22 cellular contexts compared by ENCODE assay signal in the genomic region with DNA sequence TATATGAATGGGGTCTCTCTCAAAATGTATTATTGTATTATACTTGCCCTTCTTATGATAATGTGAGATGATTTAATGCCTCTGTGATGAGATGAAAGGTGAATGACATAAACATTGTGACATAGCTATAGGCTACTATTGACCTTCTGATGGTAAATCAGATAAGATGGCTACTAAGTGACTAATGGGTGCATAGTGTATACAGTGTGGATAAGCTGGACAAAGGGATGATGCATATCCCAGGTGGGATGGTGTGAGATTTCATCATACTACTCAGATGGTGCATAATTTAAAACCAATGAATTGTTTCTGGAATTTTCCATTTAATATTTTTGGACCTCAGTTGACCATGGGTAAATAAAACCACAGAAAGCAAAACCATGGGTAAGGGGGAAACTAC.
DNase-seq lines count a peak whose midpoint lies in the region; FAIRE-seq and TF ChIP-seq lines count a peak whose summit lies in the region.
"Had no signal": no experiment of that assay in that cellular context is flagged by ENCODE, and none has a peak within 500 bp of the region (broad histone marks: within the 10 kb centered on the region; RNA-seq: fewer than 3 reads in every experiment).

No MANE protein-coding gene starts in this region.

- H3K36me3 ChIP-seq in brain microvascular endothelial cell (replicated peaks): no peaks in the 10 kb centered on the region
- H3K36me3 ChIP-seq in kidney epithelial cell (ENCODE audit: control insufficient read depth, insufficient read depth, low read length): no peaks in the 10 kb centered on the region
- H3K36me3 ChIP-seq: gastrocnemius medialis, Peyer's patch, tibial nerve had no signal

- in situ Hi-C loops in brain microvascular endothelial cell (cut with HindIII; ENCODE audit: low pct_ligation_motif_present, low sequenced_read_pairs): no loop called here

- TF ChIP-seq POLR2A in GM12891 (IDR thresholded peaks at IDR 0.05; ENCODE audit: low read depth, low read length): no peak

- no peak for FAIRE-seq in GM12891 (lab: Jason Lieb, UNC)
- FAIRE-seq: GM19239, H1 had no signal

- H3K4me3 ChIP-seq in brain microvascular endothelial cell (ENCODE audit: low read depth, low read length) (no peak overlapping the region), kidney epithelial cell (ENCODE audit: low read depth, low read length) (no peak overlapping the region)
- H3K4me3 ChIP-seq: gastrocnemius medialis, Peyer's patch, tibial nerve had no signal

- no peak for TF ChIP-seq CTCF in brain microvascular endothelial cell (IDR thresholded peaks at IDR 0.05; ENCODE audit: low read depth, low read length, missing control alignments)
- no peak for TF ChIP-seq CTCF in kidney epithelial cell (IDR thresholded peaks at IDR 0.05; ENCODE audit: insufficient read depth, low read length, poor library complexity, severe bottlenecking)

- no peak overlapping the region for H3K27ac ChIP-seq in brain microvascular endothelial cell
- H3K27ac ChIP-seq: gastrocnemius medialis, HL-60, KMS-11, Peyer's patch, tibial nerve had no signal

- DNase-seq in Daoy (ENCODE audit: low read depth) (peak; percentile 3), M059J (ENCODE audit: low read depth) (peak; percentile 51), brain microvascular endothelial cell (peak; percentile 31), kidney epithelial cell (ENCODE audit: low read depth) (peak; percentile 9), globus pallidus (ENCODE audit: low spot score) (no peak), D341Med (ENCODE audit: low spot score) (no peak), NCI-H2107 (lab: John Stamatoyannopoulos, UW) (no peak), GM12891 (ENCODE audit: insufficient read length, low spot score) (no peak)
- DNase-seq: activated CD4-positive, alpha-beta T cell treated with anti-CD3 and anti-CD28 coated beads, Interleukin-2, amount 10 ng/mL, durations not matched to agents 7 days and 5 days; activated CD8-positive, alpha-beta memory T cell treated with anti-CD3 and anti-CD28 coated beads, Interleukin-2, amount 50 U/mL, for 48 hours; activated effector memory CD4-positive, alpha-beta T cell treated with anti-CD3 and anti-CD28 coated beads, Interleukin-2, amount 50 U/mL, for 16 hours; CD4-positive, alpha-beta T cell; gastrocnemius medialis; NCI-H1092; NCI-H526 treated with DMSO at 0.1 percent for 48 hours; Peyer's patch; stimulated activated naive CD4-positive, alpha-beta T cell had no signal

- H3K27me3 ChIP-seq in brain microvascular endothelial cell (replicated peaks) (no peaks in the 10 kb centered on the region), kidney epithelial cell (ENCODE audit: control insufficient read depth, insufficient read depth, low read length) (no peaks in the 10 kb centered on the region)
- H3K27me3 ChIP-seq: gastrocnemius medialis, Peyer's patch, tibial nerve had no signal

TF ChIP-seq in GM12891, 5 proteins besides CTCF, POLR2A, EP300 and RAD21:
- no peak for TF ChIP-seq POLR2AphosphoS5 (IDR thresholded peaks at IDR 0.05; ENCODE audit: low read depth, low read length)

Comparison
In these comparisons a context has a peak if more than half of its experiments do, and no peak if none do; other contexts are left out.
1. DNase-seq: peak in Daoy (single experiment), M059J (single experiment), brain microvascular endothelial cell (single experiment) and kidney epithelial cell (single experiment); none in globus pallidus (single experiment), D341Med (single experiment), NCI-H2107 (single experiment) and GM12891 (single experiment).